Comparison of ENCODE assay signal across 17 cellular contexts in the genomic region with DNA sequence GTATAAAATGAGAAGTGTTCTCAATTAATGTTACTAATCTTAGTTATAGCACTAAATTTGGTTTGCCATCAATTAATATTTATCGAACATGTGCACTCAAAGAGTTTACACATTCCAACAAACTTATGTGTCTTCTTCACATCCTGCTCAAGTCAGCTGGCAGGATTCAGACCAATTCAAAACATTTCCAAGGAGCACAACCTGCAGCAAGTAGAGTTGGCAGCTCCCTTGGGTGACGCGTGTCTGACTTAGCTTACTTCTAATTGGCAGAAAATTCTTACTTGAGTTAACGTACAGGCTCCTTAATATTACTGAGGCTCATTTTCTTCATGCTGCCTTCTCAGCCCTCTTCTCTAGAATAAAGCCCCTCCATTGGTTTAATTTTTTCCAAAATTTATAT.
DNase-seq lines count a peak whose midpoint lies in the region; ATAC-seq, FAIRE-seq and TF ChIP-seq lines count a peak whose summit lies in the region.
"Had no signal": no experiment of that assay in that cellular context is flagged by ENCODE, and none has a peak within 500 bp of the region (broad histone marks: within the 10 kb centered on the region; RNA-seq: fewer than 3 reads in every experiment).

No MANE protein-coding gene starts in this region.

- H4K5ac ChIP-seq in H9 (ENCODE audit: insufficient read length, low read depth, low read length): no peak overlapping the region

- H4K20me1 ChIP-seq in H9 (ENCODE audit: control insufficient read depth, insufficient read depth, insufficient read length): no peaks in the 10 kb centered on the region

- DNase-seq in EH (ENCODE audit: low read depth) (peak; percentile 77), NCI-H446 treated with DMSO at 0.1 percent for 48 hours (lab: John Stamatoyannopoulos, UW) (peak; percentile 41), bronchial epithelial cell (ENCODE audit: low read depth) (peak; percentile 89), mesenchymal stem cell (peak; percentile 59), H9 (no peak), ecto neural progenitor cell (ENCODE audit: low spot score) (no peak)
- DNase-seq in activated CD4-positive, alpha-beta T cell treated with anti-CD3 and anti-CD28 coated beads for 48 hours: no peak
- DNase-seq: activated CD8-positive, alpha-beta T cell treated with anti-CD3 and anti-CD28 coated beads for 36 hours; activated naive CD8-positive, alpha-beta T cell treated with anti-CD3 and anti-CD28 coated beads, Interleukin-2, amount 50 U/mL, for 24 hours; H7; NCI-H187; NCI-H524; nephron progenitor cell; retina; SW 1271 had no signal

- peaks cover 13% of the 10 kb centered on the region for H3K4me1 ChIP-seq in mesenchymal stem cell (ENCODE audit: control insufficient read depth, insufficient read depth, low read depth, low read length)
- H3K4me1 ChIP-seq in H9 (ENCODE audit: insufficient read depth, low read length): no peaks in the 10 kb centered on the region

- H2BK120ac ChIP-seq in mesenchymal stem cell (ENCODE audit: low read depth, low read length) (no peak overlapping the region), H9 (ENCODE audit: low read depth, low read length, poor library complexity, severe bottlenecking) (no peak overlapping the region)

- H3K14ac ChIP-seq in mesenchymal stem cell (ENCODE audit: low read length in 2 of 2) (no peak overlapping the region), H9 (ENCODE audit: insufficient read depth, low read length) (no peak overlapping the region)

- H3K79me1 ChIP-seq in mesenchymal stem cell (replicated peaks; ENCODE audit: low read length, poor library complexity, severe bottlenecking) (no peaks in the 10 kb centered on the region), H9 (ENCODE audit: insufficient read depth, low read depth, low read length, poor library complexity, severe bottlenecking) (no peaks in the 10 kb centered on the region)

- no peaks in the 10 kb centered on the region for H3K23me2 ChIP-seq in H9 (ENCODE audit: insufficient read length, low read depth, low read length, poor library complexity, severe bottlenecking)

- no peak overlapping the region for H3K23ac ChIP-seq in mesenchymal stem cell (ENCODE audit: low read length in 2 of 2)
- no peak overlapping the region for H3K23ac ChIP-seq in H9 (ENCODE audit: insufficient read length, low read depth, low read length)

- H3K36me3 ChIP-seq in bronchial epithelial cell (ENCODE audit: control insufficient read depth, insufficient read depth, low read length) (peaks cover 1% of the 10 kb centered on the region), mesenchymal stem cell (ENCODE audit: control insufficient read depth in 1 of 2, insufficient read depth in 2 of 2, low read depth in 1 of 2, low read length in 2 of 2) (no peaks in the 10 kb centered on the region)

- no peak for FAIRE-seq in bronchial epithelial cell (lab: Jason Lieb, UNC)

- H3K27me3 Mint-ChIP-seq in stimulated activated memory B cell treated with anti-CD40 and anti-IgM and Interleukin-4, amounts not matched to agents 10 μg/mL and 1 μg/mL and 100 μg/mL, for 72 hours: no peaks in the 10 kb centered on the region
- H3K27me3 Mint-ChIP-seq in H9 (ENCODE audit: low read depth): no peaks in the 10 kb centered on the region

- H2BK12ac ChIP-seq in mesenchymal stem cell (ENCODE audit: low read length in 2 of 2) (no peak overlapping the region), H9 (ENCODE audit: insufficient read length, low read depth, low read length) (no peak overlapping the region)

- H2BK5ac ChIP-seq in mesenchymal stem cell (ENCODE audit: low read depth, low read length, poor library complexity, severe bottlenecking) (no peak overlapping the region), H9 (ENCODE audit: insufficient read length, low read length) (no peak overlapping the region)

- no peak for ATAC-seq in stimulated activated memory B cell treated with anti-CD40 and anti-IgM and Interleukin-4, amounts not matched to agents 10 μg/mL and 1 μg/mL and 100 μg/mL, for 72 hours
- ATAC-seq: activated CD8-positive, alpha-beta T cell treated with anti-CD3 and anti-CD28 coated beads for 36 hours; activated naive CD8-positive, alpha-beta T cell treated with anti-CD3 and anti-CD28 coated beads, Interleukin-2, amount 50 U/mL, for 24 hours had no signal

- H2AFZ ChIP-seq in mesenchymal stem cell (ENCODE audit: low read depth, low read length) (no peak overlapping the region), H9 (ENCODE audit: low read length) (no peak overlapping the region)

- no peak overlapping the region for H3T11ph ChIP-seq in H9 (ENCODE audit: low read length)

- H3K4me2 ChIP-seq in mesenchymal stem cell (ENCODE audit: low read length, poor library complexity, severe bottlenecking) (no peak overlapping the region), H9 (ENCODE audit: insufficient read depth, insufficient read length, low read length) (no peak overlapping the region)

- H4K91ac ChIP-seq in mesenchymal stem cell (ENCODE audit: low read length): no peak overlapping the region
- H4K91ac ChIP-seq in H9 (ENCODE audit: insufficient read length, low read depth, low read length): no peak overlapping the region

- 46% methylated on average over 4 of the region's 4 CpGs for WGBS in mesenchymal stem cell
- no CpG with 5 or more reads among the region's 4 CpGs for WGBS in H9 (ENCODE audit: extremely low coverage, insufficient read length, low lambda C conversion rate)

- no peaks in the 10 kb centered on the region for H3K36me3 Mint-ChIP-seq in stimulated activated memory B cell treated with anti-CD40 and anti-IgM and Interleukin-4, amounts not matched to agents 10 μg/mL and 1 μg/mL and 100 μg/mL, for 72 hours
- peaks cover 1 to 9% (median 3%) of the 10 kb centered on the region in 3 experiments; a peak in 3 of 7 replicates for H3K36me3 Mint-ChIP-seq in H9 (ENCODE audit: insufficient read depth in 1 of 3, low read depth in 3 of 3)
- H3K36me3 Mint-ChIP-seq: memory B cell had no signal

- no peaks in the 10 kb centered on the region for H3K9me3 Mint-ChIP-seq in stimulated activated memory B cell treated with anti-CD40 and anti-IgM and Interleukin-4, amounts not matched to agents 10 μg/mL and 1 μg/mL and 100 μg/mL, for 72 hours
- peaks cover 8 to 10% of the 10 kb centered on the region in 2 experiments for H3K9me3 Mint-ChIP-seq in H9
- H3K9me3 Mint-ChIP-seq: activated CD8-positive, alpha-beta T cell treated with anti-CD3 and anti-CD28 coated beads for 36 hours had no signal

- H2BK15ac ChIP-seq in mesenchymal stem cell (ENCODE audit: low read depth, poor library complexity, severe bottlenecking) (no peak overlapping the region), H9 (ENCODE audit: low read depth, low read length) (no peak overlapping the region)

- H3K27ac ChIP-seq in mesenchymal stem cell (ENCODE audit: low read length, poor library complexity, severe bottlenecking) (no peak overlapping the region), H9 (ENCODE audit: insufficient read length, low read depth, low read length) (no peak overlapping the region)

- no peak for TF ChIP-seq CTCF in bronchial epithelial cell (IDR thresholded peaks at IDR 0.05; ENCODE audit: insufficient read depth, low read length, severe bottlenecking)
- TF ChIP-seq CTCF in H9 (conservative IDR thresholded peaks at IDR 0.05): no peak

- no peaks in the 10 kb centered on the region for H3K4me1 Mint-ChIP-seq in stimulated activated memory B cell treated with anti-CD40 and anti-IgM and Interleukin-4, amounts not matched to agents 10 μg/mL and 1 μg/mL and 100 μg/mL, for 72 hours
- H3K4me1 Mint-ChIP-seq in H9: peaks cover 8 to 11% of the 10 kb centered on the region in 2 experiments
- H3K4me1 Mint-ChIP-seq: memory B cell had no signal

- H2BK20ac ChIP-seq in H9 (ENCODE audit: low read depth, low read length, poor library complexity, severe bottlenecking): no peak overlapping the region

- H3K18ac ChIP-seq in mesenchymal stem cell (ENCODE audit: low read depth in 1 of 2, low read length in 2 of 2): no peak overlapping the region
- no peak overlapping the region for H3K18ac ChIP-seq in H9 (ENCODE audit: insufficient read length, low read depth, low read length)

- H3K4me3 ChIP-seq in bronchial epithelial cell (ENCODE audit: low read depth, low read length): no peak overlapping the region
- no peak overlapping the region for H3K4me3 ChIP-seq in mesenchymal stem cell (ENCODE audit: insufficient read depth in 1 of 2, low read depth in 1 of 2, low read length in 2 of 2)

- H3K27ac Mint-ChIP-seq in stimulated activated memory B cell treated with anti-CD40 and anti-IgM and Interleukin-4, amounts not matched to agents 10 μg/mL and 1 μg/mL and 100 μg/mL, for 72 hours: no peak overlapping the region
- no peak overlapping the region for H3K27ac Mint-ChIP-seq in H9
- H3K27ac Mint-ChIP-seq: activated CD8-positive, alpha-beta T cell treated with anti-CD3 and anti-CD28 coated beads for 36 hours; activated naive CD8-positive, alpha-beta T cell treated with anti-CD3 and anti-CD28 coated beads, Interleukin-2, amount 50 U/mL, for 24 hours; memory B cell had no signal

- H3K4me3 Mint-ChIP-seq in stimulated activated memory B cell treated with anti-CD40 and anti-IgM and Interleukin-4, amounts not matched to agents 10 μg/mL and 1 μg/mL and 100 μg/mL, for 72 hours: no peak overlapping the region
- H3K4me3 Mint-ChIP-seq in H9: no peak overlapping the region
- H3K4me3 Mint-ChIP-seq: activated CD8-positive, alpha-beta T cell treated with anti-CD3 and anti-CD28 coated beads for 36 hours; activated naive CD8-positive, alpha-beta T cell treated with anti-CD3 and anti-CD28 coated beads, Interleukin-2, amount 50 U/mL, for 24 hours; memory B cell; nephron progenitor cell had no signal

- H3K79me2 ChIP-seq in H9 (ENCODE audit: insufficient read depth, low read length): no peaks in the 10 kb centered on the region

- no peaks in the 10 kb centered on the region for H3K27me3 ChIP-seq in bronchial epithelial cell (ENCODE audit: control insufficient read depth, insufficient read depth, low read length)
- no peaks in the 10 kb centered on the region for H3K27me3 ChIP-seq in mesenchymal stem cell (ENCODE audit: control insufficient read depth in 1 of 2, insufficient read depth in 1 of 2, low read length in 2 of 2)
- H3K27me3 ChIP-seq in H9 (ENCODE audit: insufficient read depth, low read length): no peaks in the 10 kb centered on the region

- H4K8ac ChIP-seq in mesenchymal stem cell (ENCODE audit: low read length) (no peak overlapping the region), H9 (replicated peaks; ENCODE audit: insufficient read length, low read depth, low read length) (no peak overlapping the region)

- H3K56ac ChIP-seq in H9 (ENCODE audit: insufficient read length, low read depth, low read length): no peak overlapping the region

- H2AK5ac ChIP-seq in mesenchymal stem cell (ENCODE audit: low read length, severe bottlenecking): no peak overlapping the region
- H2AK5ac ChIP-seq in H9 (ENCODE audit: insufficient read length, low read length): no peak overlapping the region

- H3K9me3 ChIP-seq in mesenchymal stem cell (ENCODE audit: control insufficient read depth, low read length) (peaks cover 12% of the 10 kb centered on the region), H9 (ENCODE audit: control insufficient read depth, low read depth, low read length) (peaks cover 5% of the 10 kb centered on the region)

- no peak overlapping the region for H3K4ac ChIP-seq in mesenchymal stem cell (ENCODE audit: low read depth in 1 of 2, low read length in 2 of 2)
- no peak overlapping the region for H3K4ac ChIP-seq in H9 (ENCODE audit: low read depth, low read length)

- H3K9ac ChIP-seq in mesenchymal stem cell (ENCODE audit: low read length) (no peak overlapping the region), H9 (ENCODE audit: extremely low read depth, insufficient read length, low read length) (no peak overlapping the region)

Comparison
In these comparisons a context has a peak if more than half of its experiments do, and no peak if none do; other contexts are left out.
1. DNase-seq: peak in EH (single experiment), NCI-H446 treated with DMSO at 0.1 percent for 48 hours (single experiment), bronchial epithelial cell (single experiment) and mesenchymal stem cell (single experiment); none in activated CD4-positive, alpha-beta T cell treated with anti-CD3 and anti-CD28 coated beads for 48 hours (single experiment), H9 (single experiment) and ecto neural progenitor cell (single experiment).